8 cellular contexts compared by ENCODE assay signal in the genomic region with DNA sequence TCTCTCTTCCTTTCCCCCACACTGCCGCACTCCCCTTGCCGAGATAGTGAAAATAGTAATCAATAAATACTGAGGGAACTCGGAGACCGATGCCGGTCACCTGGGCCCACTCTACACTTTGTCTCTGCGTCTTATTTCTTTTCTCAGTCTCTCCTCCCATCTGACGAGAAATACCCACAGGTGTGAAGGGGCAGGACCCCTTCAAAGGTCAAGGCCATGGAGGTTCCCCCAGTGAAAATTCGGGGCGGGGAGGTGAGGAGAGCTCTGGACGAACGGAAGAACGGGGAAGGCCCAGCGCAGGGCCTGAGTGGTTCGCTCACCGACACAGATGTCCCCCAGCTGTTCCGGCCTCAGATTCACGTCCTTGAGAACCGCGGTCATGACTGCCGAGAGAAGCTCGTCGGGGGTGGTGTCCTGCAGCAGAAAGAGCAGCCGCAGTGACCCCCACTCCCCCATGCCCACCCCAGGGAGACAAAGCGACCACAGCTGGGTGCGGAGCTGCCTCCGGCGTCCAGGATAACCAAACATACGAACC. TPM values are rescaled to one million over a fixed set of nuclear protein-coding genes. Genes with fewer than 3 reads are reported as not detected.
DNase-seq lines count a peak whose midpoint lies in the region; ATAC-seq and TF ChIP-seq lines count a peak whose summit lies in the region.

No MANE protein-coding gene starts in this region.

- H3K36me3 Mint-ChIP-seq in activated T-cell treated with anti-CD3 and anti-CD28 coated beads, Interleukin-2, amount 50 U/mL, for 24 hours (ENCODE audit: low read depth) = peaks cover 79% of the 10 kb centered on the region
- H3K36me3 Mint-ChIP-seq in T-helper 1 cell treated with Interleukin-12 subunit alpha and Interleukin-12 subunit beta and Interleukin-4 antibody, amounts not matched to agents 30 μg/mL and 1 μg/mL, for 36 hours (ENCODE audit: low read depth) = peaks cover 40% of the 10 kb centered on the region
- H3K36me3 Mint-ChIP-seq in neural progenitor cell = peaks cover 1% of the 10 kb centered on the region

- peaks cover 23% of the 10 kb centered on the region for H3K79me2 ChIP-seq in neural progenitor cell (ENCODE audit: low read depth)

- peak overlapping the region; percentile 90 for H3K27ac Mint-ChIP-seq in activated T-cell treated with anti-CD3 and anti-CD28 coated beads, Interleukin-2, amount 50 U/mL, for 24 hours
- peak overlapping the region; percentile 92 for H3K27ac Mint-ChIP-seq in T-helper 1 cell treated with Interleukin-12 subunit alpha and Interleukin-12 subunit beta and Interleukin-4 antibody, amounts not matched to agents 30 μg/mL and 1 μg/mL, for 36 hours
- H3K27ac Mint-ChIP-seq in neural progenitor cell = no peak overlapping the region

- peak overlapping the region; percentile 87 for H3K4me3 Mint-ChIP-seq in activated T-cell treated with anti-CD3 and anti-CD28 coated beads, Interleukin-2, amount 50 U/mL, for 24 hours
- peak overlapping the region; percentile 93 for H3K4me3 Mint-ChIP-seq in T-helper 1 cell treated with Interleukin-12 subunit alpha and Interleukin-12 subunit beta and Interleukin-4 antibody, amounts not matched to agents 30 μg/mL and 1 μg/mL, for 36 hours
- H3K4me3 Mint-ChIP-seq in neural progenitor cell = peak overlapping the region; percentile 93

- no peaks in the 10 kb centered on the region for H3K9me3 Mint-ChIP-seq in activated T-cell treated with anti-CD3 and anti-CD28 coated beads, Interleukin-2, amount 50 U/mL, for 24 hours
- no peaks in the 10 kb centered on the region for H3K9me3 Mint-ChIP-seq in T-helper 1 cell treated with Interleukin-12 subunit alpha and Interleukin-12 subunit beta and Interleukin-4 antibody, amounts not matched to agents 30 μg/mL and 1 μg/mL, for 36 hours
- no peaks in the 10 kb centered on the region for H3K9me3 Mint-ChIP-seq in neural progenitor cell

- peaks cover 11% of the 10 kb centered on the region for H3F3A ChIP-seq in neural progenitor cell (ENCODE audit: low read depth)

- no peak for ATAC-seq in HG03442 (IDR thresholded peaks at IDR 0.05; ENCODE audit: unreplicated experiment)

- DNase-seq in activated T-cell treated with anti-CD3 and anti-CD28 coated beads, Interleukin-2, amount 50 U/mL, for 24 hours = peak; percentile 55
- no peak for DNase-seq in activated T-cell treated with anti-CD3 and anti-CD28 coated beads, Interleukin-2, amount 50 U/mL, for 1 hour
- DNase-seq in neural progenitor cell (ENCODE audit: low spot score) (no peak), NCI-H1694 treated with DMSO at 0.1 percent for 48 hours (lab: John Stamatoyannopoulos, UW) (no peak), NCI-H774 (lab: John Stamatoyannopoulos, UW) (no peak)

- peak overlapping the region; percentile 58 for H3K9ac ChIP-seq in neural progenitor cell

- peak overlapping the region; percentile 94 for H3K4me2 ChIP-seq in neural progenitor cell

- peaks cover 74% of the 10 kb centered on the region for H3K4me1 Mint-ChIP-seq in activated T-cell treated with anti-CD3 and anti-CD28 coated beads, Interleukin-2, amount 50 U/mL, for 24 hours (ENCODE audit: low read depth)
- peaks cover 53% of the 10 kb centered on the region for H3K4me1 Mint-ChIP-seq in T-helper 1 cell treated with Interleukin-12 subunit alpha and Interleukin-12 subunit beta and Interleukin-4 antibody, amounts not matched to agents 30 μg/mL and 1 μg/mL, for 36 hours (ENCODE audit: low read depth)
- H3K4me1 Mint-ChIP-seq in neural progenitor cell = peaks cover 24% of the 10 kb centered on the region

- peak overlapping the region; percentile 95 to 98 for H3K4me3 ChIP-seq in esophagus (ENCODE audit: low read depth in 1 of 2, low read length in 2 of 2)
- peak overlapping the region; percentile 72 for H3K4me3 ChIP-seq in neural progenitor cell

- TF ChIP-seq CTCF in neural progenitor cell (IDR thresholded peaks at IDR 0.05) = no peak

- H3K4me1 ChIP-seq in esophagus (ENCODE audit: control insufficient read depth in 2 of 2, insufficient read depth in 2 of 2, low read length in 1 of 2) = peaks cover 10 to 23% of the 10 kb centered on the region in 2 donors
- peaks cover 14% of the 10 kb centered on the region for H3K4me1 ChIP-seq in neural progenitor cell

- WGBS in esophagus, 2 donors = 0 to 1% methylated on average over 28 of the region's 28 CpGs

- peaks cover 5 to 21% of the 10 kb centered on the region in 2 donors for H3K36me3 ChIP-seq in esophagus (ENCODE audit: control insufficient read depth in 2 of 2, insufficient read depth in 2 of 2, low read length in 1 of 2)
- no peaks in the 10 kb centered on the region for H3K36me3 ChIP-seq in neural progenitor cell

- no peaks in the 10 kb centered on the region for H3K27me3 Mint-ChIP-seq in activated T-cell treated with anti-CD3 and anti-CD28 coated beads, Interleukin-2, amount 50 U/mL, for 24 hours
- H3K27me3 Mint-ChIP-seq in T-helper 1 cell treated with Interleukin-12 subunit alpha and Interleukin-12 subunit beta and Interleukin-4 antibody, amounts not matched to agents 30 μg/mL and 1 μg/mL, for 36 hours (ENCODE audit: low read depth) = no peaks in the 10 kb centered on the region
- peaks cover 26% of the 10 kb centered on the region for H3K27me3 Mint-ChIP-seq in neural progenitor cell (ENCODE audit: insufficient read depth, low read depth)

- H3K27me3 ChIP-seq in esophagus (ENCODE audit: control insufficient read depth in 1 of 2, insufficient read depth in 2 of 2, low read length in 2 of 2) (no peaks in the 10 kb centered on the region), neural progenitor cell (no peaks in the 10 kb centered on the region)

- peaks cover 23% of the 10 kb centered on the region for H4K20me1 ChIP-seq in neural progenitor cell (ENCODE audit: low read depth)

- H3K27ac ChIP-seq in esophagus (ENCODE audit: low read depth in 2 of 2, low read length in 1 of 2) (peak overlapping the region; percentile 79 to 90), neural progenitor cell (no peak overlapping the region)

- H3K9me3 ChIP-seq in esophagus (ENCODE audit: control insufficient read depth in 2 of 2, insufficient read depth in 1 of 2, low read depth in 1 of 2, low read length in 1 of 2) = no peaks in the 10 kb centered on the region
- no peaks in the 10 kb centered on the region for H3K9me3 ChIP-seq in neural progenitor cell (ENCODE audit: low read depth)

- H2AFZ ChIP-seq in neural progenitor cell (replicated peaks) = peak overlapping the region; percentile 53

RNA-seq across cellular contexts. Expression of gene ACAA1, which starts 0.6 kb away (rescaled TPM):
- polyA plus RNA-seq in esophagus = 100 to 1,000 TPM in 1 of 2 donors, 10 to 100 TPM in 1; 79.4 to 101 TPM
- 3.3 and 13.3 TPM in 2 replicates for total RNA-seq in neural progenitor cell (ENCODE audit: low replicate concordance)

RNA-seq across cellular contexts. Expression of gene MYD88, which starts 2.1 kb away (rescaled TPM):
- polyA plus RNA-seq in esophagus = 10 to 100 TPM; 26.5 to 44.0 TPM
- total RNA-seq in neural progenitor cell (ENCODE audit: low replicate concordance) = 3.1 and 5.5 TPM in 2 replicates

RNA-seq across cellular contexts. Expression of gene OXSR1, which starts 29.0 kb away (rescaled TPM):
- polyA plus RNA-seq in esophagus = 10 to 100 TPM; 21.7 to 27.5 TPM
- total RNA-seq in neural progenitor cell (ENCODE audit: low replicate concordance) = 60.2 and 65.8 TPM in 2 replicates
